ENCODE assay signal across 29 cellular contexts in the genomic region with DNA sequence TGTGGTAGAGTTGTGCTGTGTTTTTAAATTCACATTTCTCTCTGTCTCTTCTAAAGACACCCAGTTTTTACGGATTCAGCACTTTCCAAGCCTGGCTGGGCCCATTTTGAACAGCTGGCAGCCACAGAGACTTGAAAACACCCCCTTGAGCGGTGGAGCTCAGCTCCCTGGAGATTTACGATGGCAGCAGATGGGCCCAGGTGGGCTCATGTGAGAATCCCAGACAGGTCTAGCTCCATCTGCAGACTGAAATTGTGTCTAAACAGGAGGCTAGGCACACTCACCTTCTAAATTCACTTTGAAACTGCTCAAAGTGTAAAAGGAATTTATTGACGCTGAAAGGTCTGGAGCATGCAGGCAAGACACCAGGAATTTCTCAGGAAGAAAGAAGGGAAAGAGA.
A peak's percentile ranks its signal among the peaks of the same experiment; 100 is the strongest.
DNase-seq lines count a peak whose midpoint lies in the region; TF ChIP-seq lines count a peak whose summit lies in the region.
"Had no signal": no experiment of that assay in that cellular context is flagged by ENCODE, and none has a peak within 500 bp of the region (broad histone marks: within the 10 kb centered on the region; RNA-seq: fewer than 3 reads in every experiment).

No MANE protein-coding gene starts in this region.

- no peak overlapping the region for H2AFZ ChIP-seq in MM.1S (ENCODE audit: low read length)

- TF ChIP-seq CTCF in glutamatergic neuron (IDR thresholded peaks at IDR 0.05; ENCODE audit: partially characterized antibody, unreplicated experiment): no peak
- no peak for TF ChIP-seq CTCF in coronary artery (IDR thresholded peaks at IDR 0.05)
- no peak for TF ChIP-seq CTCF in MM.1S (IDR thresholded peaks at IDR 0.05; ENCODE audit: low read length)

- H3K27me3 ChIP-seq in MM.1S (replicated peaks; ENCODE audit: insufficient read depth, low read length): no peaks in the 10 kb centered on the region
- H3K27me3 ChIP-seq: ovary, vagina had no signal

- peaks cover 4% of the 10 kb centered on the region for H3K27me3 Mint-ChIP-seq in glutamatergic neuron (ENCODE audit: unreplicated experiment)

- H3K9me3 Mint-ChIP-seq in glutamatergic neuron (ENCODE audit: unreplicated experiment): peaks cover 6% of the 10 kb centered on the region
- H3K9me3 Mint-ChIP-seq: natural killer cell treated with Interleukin-12 subunit alpha and Interleukin-12 subunit beta and Interleukin-15 and Interleukin-18, amount 100 ng/mL, for 72 hours had no signal

- no peak overlapping the region for H3K4me2 ChIP-seq in MM.1S (ENCODE audit: low read depth, low read length)

- H3K9me2 ChIP-seq in MM.1S (replicated peaks; ENCODE audit: insufficient read depth, low read length): no peaks in the 10 kb centered on the region

- no peaks in the 10 kb centered on the region for H3F3A ChIP-seq in MM.1S (ENCODE audit: insufficient read depth, low read length)

- H3K9me3 ChIP-seq in MM.1S (replicated peaks; ENCODE audit: insufficient read depth, low read length): no peaks in the 10 kb centered on the region
- H3K9me3 ChIP-seq: HAP-1, ovary, vagina had no signal

- H3K36me3 ChIP-seq in MM.1S (replicated peaks; ENCODE audit: insufficient read depth, low read length): no peaks in the 10 kb centered on the region
- H3K36me3 ChIP-seq: HAP-1, lower lobe of right lung, ovary, vagina had no signal

- DNase-seq in NCI-H345 (lab: John Stamatoyannopoulos, UW) (peak; percentile 39), NCI-H345 treated with DMSO at 0.1 percent for 48 hours (lab: John Stamatoyannopoulos, UW; ENCODE audit: unreplicated experiment) (no peak), NCI-H69 (lab: John Stamatoyannopoulos, UW) (peak; percentile 92), glutamatergic neuron (peak; percentile 68), activated gamma-delta T cell (lab: John Stamatoyannopoulos, UW) (no peak), Ammon's horn (ENCODE audit: low spot score) (no peak), coronary artery (ENCODE audit: low spot score) (no peak), MM.1S (no peak)
- DNase-seq: activated CD4-positive, alpha-beta T cell treated with anti-CD3 and anti-CD28 coated beads, Interleukin-2, amount 50 U/mL, for 1 hour; activated CD8-positive, alpha-beta memory T cell treated with anti-CD3 and anti-CD28 coated beads, Interleukin-2, amount 10 ng/mL, durations not matched to agents 7 days and 5 days; activated naive CD4-positive, alpha-beta T cell treated with Interleukin-2 at 50 U/mL for 16 hours; activated T-cell treated with anti-CD3 and anti-CD28 coated beads, Interleukin-2, amount 50 U/mL, for 48 hours; DMS53; lower lobe of right lung; NCI-H1417 treated with DMSO at 0.1 percent for 48 hours; NCI-H774; ovary; retina; SIG-M5; SW 1271; T1000 had no signal

- no peaks in the 10 kb centered on the region for H3K4me1 ChIP-seq in MM.1S (ENCODE audit: low read length)

- no peaks in the 10 kb centered on the region for H4K20me1 ChIP-seq in MM.1S (ENCODE audit: insufficient read depth, low read length)

- peak overlapping the region; percentile 69 for H3K4me3 Mint-ChIP-seq in glutamatergic neuron (ENCODE audit: unreplicated experiment)
- H3K4me3 Mint-ChIP-seq: activated CD8-positive, alpha-beta memory T cell treated with anti-CD3 and anti-CD28 coated beads, Interleukin-2, amount 10 ng/mL, durations not matched to agents 7 days and 5 days; B cell; IgD-negative memory B cell; natural killer cell treated with Interleukin-12 subunit alpha and Interleukin-12 subunit beta and Interleukin-15 and Interleukin-18, amount 100 ng/mL, for 72 hours; stimulated activated naive CD8-positive, alpha-beta T cell treated with anti-CD3 and anti-CD28 coated beads, Interleukin-15, Interleukin-2, amounts not matched to agents 100 ng/mL and 50 ng/mL, for 24 hours; WTC11 had no signal

- H3K4me1 Mint-ChIP-seq in glutamatergic neuron (ENCODE audit: low read depth, unreplicated experiment): peaks cover 30% of the 10 kb centered on the region
- H3K4me1 Mint-ChIP-seq: B cell had no signal

- H3K27ac ChIP-seq in coronary artery: no peak overlapping the region
- no peak overlapping the region for H3K27ac ChIP-seq in MM.1S (ENCODE audit: low read length)
- H3K27ac ChIP-seq: lower lobe of right lung, ovary, skin epidermis, vagina had no signal

- H3K9ac ChIP-seq in MM.1S (ENCODE audit: low read length): no peak overlapping the region

- peaks cover 9% of the 10 kb centered on the region for H3K36me3 Mint-ChIP-seq in glutamatergic neuron (ENCODE audit: unreplicated experiment)
- H3K36me3 Mint-ChIP-seq: activated CD8-positive, alpha-beta memory T cell treated with anti-CD3 and anti-CD28 coated beads, Interleukin-2, amount 10 ng/mL, durations not matched to agents 7 days and 5 days; natural killer cell treated with Interleukin-12 subunit alpha and Interleukin-12 subunit beta and Interleukin-15 and Interleukin-18, amount 100 ng/mL, for 72 hours had no signal

- H3K79me2 ChIP-seq in MM.1S (ENCODE audit: low read length): no peaks in the 10 kb centered on the region

- H3K4me3 ChIP-seq in coronary artery (no peak overlapping the region), MM.1S (ENCODE audit: low read length) (no peak overlapping the region)
- H3K4me3 ChIP-seq: HAP-1, lower lobe of right lung, ovary, skin epidermis, vagina had no signal

- peak overlapping the region; percentile 83 for H3K27ac Mint-ChIP-seq in glutamatergic neuron (ENCODE audit: unreplicated experiment)
- H3K27ac Mint-ChIP-seq: activated CD8-positive, alpha-beta memory T cell treated with anti-CD3 and anti-CD28 coated beads, Interleukin-2, amount 10 ng/mL, durations not matched to agents 7 days and 5 days; B cell; IgD-negative memory B cell; natural killer cell treated with Interleukin-12 subunit alpha and Interleukin-12 subunit beta and Interleukin-15 and Interleukin-18, amount 100 ng/mL, for 72 hours; stimulated activated naive CD8-positive, alpha-beta T cell treated with anti-CD3 and anti-CD28 coated beads, Interleukin-15, Interleukin-2, amounts not matched to agents 100 ng/mL and 50 ng/mL, for 24 hours; WTC11 had no signal

Comparison
In these comparisons a context has a peak if more than half of its experiments do, and no peak if none do; other contexts are left out.
1. DNase-seq: peak in NCI-H345 (single experiment), NCI-H69 (single experiment) and glutamatergic neuron (single experiment); none in NCI-H345 treated with DMSO at 0.1 percent for 48 hours (single experiment), activated gamma-delta T cell (single experiment), Ammon's horn (single experiment), coronary artery (single experiment) and MM.1S (single experiment).